18 cellular contexts compared by ENCODE assay signal in the genomic region with DNA sequence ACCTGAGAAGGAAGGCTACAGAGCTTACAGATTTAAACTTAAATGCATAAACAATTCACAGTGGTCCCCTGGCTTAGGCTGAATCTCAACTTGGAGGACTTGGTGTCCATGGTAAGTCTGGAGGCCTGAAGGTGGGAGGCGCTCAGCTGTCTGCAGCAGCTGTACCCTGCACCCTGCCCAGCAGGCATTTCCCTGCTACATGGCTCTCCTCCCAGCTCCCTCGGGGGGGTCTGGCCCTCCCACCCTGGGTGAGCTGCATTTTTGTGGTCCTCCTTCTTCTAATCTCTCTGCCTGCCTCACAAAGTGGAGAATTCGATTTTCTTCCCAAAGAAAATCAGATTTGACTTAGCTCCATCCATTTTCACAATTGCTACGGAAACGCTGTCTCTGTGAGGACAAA.
"Had no signal": no experiment of that assay in that cellular context is flagged by ENCODE, and none has a peak within 500 bp of the region (broad histone marks: within the 10 kb centered on the region; RNA-seq: fewer than 3 reads in every experiment).

No MANE protein-coding gene starts in this region.

- H3K9ac ChIP-seq: parathyroid adenoma had no signal

- H3K27me3 ChIP-seq: right atrium auricular region, vagina had no signal

- H3K36me3 Mint-ChIP-seq: naive thymus-derived CD4-positive, alpha-beta T cell; stimulated activated effector memory CD8-positive, alpha-beta T cell treated with anti-CD3 and anti-CD28 coated beads, Interleukin-12 subunit alpha, Interleukin-12 subunit beta, amount 100 ng/mL, for 72 hours had no signal

- H3K9me3 Mint-ChIP-seq: stimulated activated naive CD8-positive, alpha-beta T cell treated with anti-CD3 and anti-CD28 coated beads, Interleukin-15, Interleukin-2, amounts not matched to agents 100 ng/mL and 50 ng/mL, for 24 hours had no signal

- H3K4me3 Mint-ChIP-seq: naive thymus-derived CD4-positive, alpha-beta T cell; stimulated activated effector memory CD8-positive, alpha-beta T cell treated with anti-CD3 and anti-CD28 coated beads, Interleukin-12 subunit alpha, Interleukin-12 subunit beta, amount 100 ng/mL, for 72 hours; stimulated activated naive CD8-positive, alpha-beta T cell treated with anti-CD3 and anti-CD28 coated beads, Interleukin-15, Interleukin-2, amounts not matched to agents 100 ng/mL and 50 ng/mL, for 24 hours had no signal

- H3K27ac Mint-ChIP-seq: naive thymus-derived CD4-positive, alpha-beta T cell; stimulated activated effector memory CD8-positive, alpha-beta T cell treated with anti-CD3 and anti-CD28 coated beads, Interleukin-12 subunit alpha, Interleukin-12 subunit beta, amount 100 ng/mL, for 72 hours; stimulated activated naive CD8-positive, alpha-beta T cell treated with anti-CD3 and anti-CD28 coated beads, Interleukin-15, Interleukin-2, amounts not matched to agents 100 ng/mL and 50 ng/mL, for 24 hours had no signal

- H3K27ac ChIP-seq: coronary artery, lower lobe of right lung, parathyroid adenoma, prostate gland, right atrium auricular region, thoracic aorta, vagina had no signal

- H3K9me3 ChIP-seq: lower lobe of right lung, prostate gland, right atrium auricular region, thoracic aorta, vagina had no signal

- ATAC-seq: left ventricle myocardium superior; lower lobe of right lung; naive thymus-derived CD4-positive, alpha-beta T cell; sciatic nerve; stimulated activated effector memory CD8-positive, alpha-beta T cell treated with anti-CD3 and anti-CD28 coated beads, Interleukin-12 subunit alpha, Interleukin-12 subunit beta, amount 100 ng/mL, for 72 hours had no signal

- H3K79me2 ChIP-seq: parathyroid adenoma had no signal

- H3K36me3 ChIP-seq: lower lobe of right lung, prostate gland, right atrium auricular region, thoracic aorta, vagina had no signal

- H3K4me1 ChIP-seq: lower lobe of right lung, prostate gland, right atrium auricular region, vagina had no signal

- H2AFZ ChIP-seq: parathyroid adenoma had no signal

- H3K4me1 Mint-ChIP-seq: naive thymus-derived CD4-positive, alpha-beta T cell had no signal

- H3K4me3 ChIP-seq: coronary artery, lower lobe of right lung, prostate gland, right atrium auricular region, thoracic aorta, vagina had no signal

- DNase-seq: dermis blood vessel endothelial cell; effector memory CD4-positive, alpha-beta T cell; erythroblast; left ventricle myocardium superior; lower lobe of right lung; naive thymus-derived CD4-positive, alpha-beta T cell; stimulated activated CD4-positive, alpha-beta T cell treated with anti-CD3 and anti-CD28 coated beads, Interleukin-2, amount 100 ng/mL, for 24 hours; stimulated activated CD4-positive, alpha-beta T cell treated with anti-CD3 and anti-CD28 coated beads, Interleukin-4, amount 100 ng/mL, for 24 hours; trophoblast cell had no signal
